11 cellular contexts compared by ENCODE assay signal in genomic region chr15:65979316-65979715, GRCh38.
DNase-seq lines count a peak whose midpoint lies in the region; ATAC-seq and TF ChIP-seq lines count a peak whose summit lies in the region.
"Had no signal": no experiment of that assay in that cellular context is flagged by ENCODE, and none has a peak within 500 bp of the region (broad histone marks: within the 10 kb centered on the region; RNA-seq: fewer than 3 reads in every experiment).

No MANE protein-coding gene starts in this region.

- BruUV-seq in IMR-90 (replicated peaks; lab: Mats Ljungman, UMichigan) = no TSS peak

- no peak overlapping the region for H2AK9ac ChIP-seq in IMR-90 (replicated peaks; ENCODE audit: low read depth, low read length, poor library complexity)

- no peaks in the 10 kb centered on the region for H3K36me3 ChIP-seq in IMR-90 (ENCODE audit: control insufficient read depth, insufficient read depth, low read length)

- no peak overlapping the region for H3K27ac ChIP-seq in IMR-90 (ENCODE audit: insufficient read depth, low read length)

- H4K8ac ChIP-seq in IMR-90 (ENCODE audit: low read depth in 2 of 2, low read length in 2 of 2) = no peak overlapping the region

- no peak overlapping the region for H2BK15ac ChIP-seq in IMR-90 (ENCODE audit: low read depth, low read length)

- ATAC-seq in IMR-90 (ENCODE audit: low read depth) = peak; percentile 27; the same call in 1 of the 2 replicates
- ATAC-seq: activated T-helper 17 cell treated with anti-CD3 and anti-CD28 coated beads, Interleukin-2, amount 50 U/mL, for 72 hours; CD8-positive, alpha-beta T cell had no signal

- no peak overlapping the region for H3K18ac ChIP-seq in IMR-90 (ENCODE audit: low read depth, low read length)

- no peak overlapping the region for H3K14ac ChIP-seq in IMR-90 (replicated peaks; ENCODE audit: low read depth, low read length)

- peak overlapping the region; percentile 5 for H2AFZ ChIP-seq in IMR-90 (replicated peaks; ENCODE audit: low read length, poor library complexity)

- no peak overlapping the region for H2BK20ac ChIP-seq in IMR-90 (ENCODE audit: low read depth, low read length)

- H3K4ac ChIP-seq in IMR-90 (ENCODE audit: low read depth, low read length) = no peak overlapping the region

- no peak overlapping the region for H2BK120ac ChIP-seq in IMR-90 (ENCODE audit: low read depth, low read length)

- no peak overlapping the region for H2BK5ac ChIP-seq in IMR-90 (ENCODE audit: low read depth, low read length, poor library complexity, severe bottlenecking)

- DNase-seq in GM12865 (ENCODE audit: low read depth) = peak; percentile 34
- peak; percentile 8 for DNase-seq in IMR-90
- DNase-seq in cerebellar cortex (ENCODE audit: low spot score) = peak; percentile 64
- DNase-seq in retina = peak; percentile 39
- no peak for DNase-seq in stimulated activated CD8-positive, alpha-beta memory T cell treated with anti-CD3 and anti-CD28 coated beads, Interleukin-4, amount 100 ng/mL, for 48 hours
- no peak for DNase-seq in NCI-H1105 (lab: John Stamatoyannopoulos, UW)
- DNase-seq in midbrain (lab: John Stamatoyannopoulos, UW) = no peak
- DNase-seq: activated CD4-positive, alpha-beta T cell treated with anti-CD3 and anti-CD28 coated beads, Interleukin-2, amount 10 ng/mL, durations not matched to agents 7 days and 5 days; CD8-positive, alpha-beta T cell; effector memory CD4-positive, alpha-beta T cell had no signal

- H3K4me1 ChIP-seq in IMR-90 (ENCODE audit: control insufficient read depth, insufficient read depth, low read length) = no peaks in the 10 kb centered on the region

- WGBS in IMR-90 (ENCODE audit: extremely low coverage in 2 of 2, insufficient read length in 1 of 2), 2 experiments = 50% methylated on average over 2 of the region's 7 CpGs; no CpG with 5 or more reads in 1 of the 2 experiments

- no peak overlapping the region for H3K56ac ChIP-seq in IMR-90 (ENCODE audit: extremely low read depth, insufficient read depth, low read length)

- TF ChIP-seq CTCF in GM12865 (IDR thresholded peaks at IDR 0.05; ENCODE audit: insufficient read depth, low read depth, low read length, missing control alignments) (no peak), IMR-90 (conservative IDR thresholded peaks at IDR 0.05; ENCODE audit: low read depth, low read length) (no peak)

- H3K4me3 ChIP-seq in GM12865 (ENCODE audit: low read depth, low read length) (no peak overlapping the region), IMR-90 (ENCODE audit: insufficient read depth, low read depth, low read length) (no peak overlapping the region)

- TF ChIP-seq RAD21 in IMR-90 (IDR thresholded peaks at IDR 0.05; ENCODE audit: low read length) = no peak

- POLR2A ChIA-PET in IMR-90 (lab: Charles Lee; ENCODE audit: unreplicated experiment) = no interaction called here

- no peak overlapping the region for H3K23ac ChIP-seq in IMR-90 (ENCODE audit: low read depth, low read length)

- H3K9me3 ChIP-seq in IMR-90 (ENCODE audit: control insufficient read depth, insufficient read depth, low read length) = no peaks in the 10 kb centered on the region

- dilution Hi-C loops in IMR-90 (cut with HindIII; ENCODE audit: low sequenced_read_pairs, unreplicated experiment) = no loop called here

- H2AK5ac ChIP-seq in IMR-90 (ENCODE audit: low read depth, low read length) = no peak overlapping the region

- no peak overlapping the region for H3K9ac ChIP-seq in IMR-90 (ENCODE audit: low read depth, low read length)

- CTCF ChIA-PET in IMR-90 (lab: Yijun Ruan, JAX) = no interaction called here

- no peaks in the 10 kb centered on the region for H4K20me1 ChIP-seq in IMR-90 (ENCODE audit: insufficient read depth, low read length)

- peaks cover 42% of the 10 kb centered on the region for H3K27me3 ChIP-seq in IMR-90 (ENCODE audit: control insufficient read depth, insufficient read depth, low read length)

- H3K79me1 ChIP-seq in IMR-90 (ENCODE audit: low read depth in 1 of 2, low read length in 2 of 2) = no peaks in the 10 kb centered on the region

- intact Hi-C loops in IMR-90 (cut with micrococcal nuclease) = no loop called here

- no peak overlapping the region for H4K91ac ChIP-seq in IMR-90 (ENCODE audit: insufficient read depth, low read depth, low read length)

- H3K9me1 ChIP-seq in IMR-90 (ENCODE audit: insufficient read depth, low read length) = 0 out of 2 replicates have a peak, but pooled peaks cover 3% of the 10 kb centered on the region

- in situ Hi-C loops in IMR-90 (cut with MboI; ENCODE audit: low sequenced_read_pairs) = no loop called here

- H4K5ac ChIP-seq in IMR-90 (ENCODE audit: low read depth, low read length) = no peak overlapping the region

- no peak overlapping the region for H3K4me2 ChIP-seq in IMR-90 (ENCODE audit: low read depth, low read length)

- TF ChIP-seq POLR2A in IMR-90 (IDR thresholded peaks at IDR 0.05; ENCODE audit: low read depth, low read length) = no peak

TF ChIP-seq in IMR-90, 13 proteins besides CTCF, POLR2A, EP300 and RAD21:
- TF ChIP-seq ELK1 (IDR thresholded peaks at IDR 0.05; ENCODE audit: borderline replicate concordance, low read depth, low read length) (no peak), NFE2L2 (IDR thresholded peaks at IDR 0.05; ENCODE audit: low read depth, low read length) (no peak), BHLHE40 (IDR thresholded peaks at IDR 0.05; ENCODE audit: low read depth, low read length) (no peak), MXI1 (IDR thresholded peaks at IDR 0.05; ENCODE audit: borderline replicate concordance, low read depth, low read length) (no peak), FOS (IDR thresholded peaks at IDR 0.05; ENCODE audit: low read depth, low read length) (no peak), USF2 (IDR thresholded peaks at IDR 0.05; ENCODE audit: low read depth, low read length) (no peak), RCOR1 (IDR thresholded peaks at IDR 0.05; ENCODE audit: insufficient replicate concordance, low read length) (no peak), SMC3 (IDR thresholded peaks at IDR 0.05; ENCODE audit: low read depth, low read length) (no peak), RFX5 (IDR thresholded peaks at IDR 0.05; ENCODE audit: low read depth, low read length) (no peak), CEBPB (IDR thresholded peaks at IDR 0.05; ENCODE audit: low read depth, low read length) (no peak), MAZ (IDR thresholded peaks at IDR 0.05; ENCODE audit: borderline replicate concordance, low read depth, low read length) (no peak), CHD1 (IDR thresholded peaks at IDR 0.05; ENCODE audit: low read depth, low read length) (no peak), MAFK (IDR thresholded peaks at IDR 0.05; ENCODE audit: low read depth, low read length) (no peak)

Comparison
In these comparisons a context has a peak if more than half of its experiments do, and no peak if none do; other contexts are left out.
1. DNase-seq: peak in GM12865 (single experiment), IMR-90 (single experiment), cerebellar cortex (single experiment) and retina (single experiment); none in stimulated activated CD8-positive, alpha-beta memory T cell treated with anti-CD3 and anti-CD28 coated beads, Interleukin-4, amount 100 ng/mL, for 48 hours (single experiment), NCI-H1105 (single experiment) and midbrain (single experiment).